33 cellular contexts compared by ENCODE assay signal in genomic region chr9:3773661-3774060, GRCh38.
"Had no signal": no experiment of that assay in that cellular context is flagged by ENCODE, and none has a peak within 500 bp of the region (broad histone marks: within the 10 kb centered on the region; RNA-seq: fewer than 3 reads in every experiment).

No MANE protein-coding gene starts in this region.

- ATAC-seq: activated CD4-positive, CD25-positive, alpha-beta regulatory T cell treated with anti-CD3 and anti-CD28 coated beads, Interleukin-2, amount 50 U/mL, for 24 hours; activated CD8-positive, alpha-beta memory T cell treated with anti-CD3 and anti-CD28 coated beads, Interleukin-2, amount 10 ng/mL, durations not matched to agents 7 days and 5 days; activated CD8-positive, alpha-beta T cell treated with anti-CD3 and anti-CD28 coated beads, Interleukin-2, amount 10 ng/mL, durations not matched to agents 7 days and 5 days; activated naive CD8-positive, alpha-beta T cell treated with anti-CD3 and anti-CD28 coated beads, Interleukin-2, amount 50 U/mL, for 24 hours; body of pancreas; gastroesophageal sphincter; heart right ventricle; T-helper 17 cell had no signal

- H3K4me1 ChIP-seq: adrenal gland, body of pancreas, esophagus squamous epithelium, gastroesophageal sphincter, heart right ventricle had no signal

- H3K27me3 ChIP-seq: adrenal gland, body of pancreas, cardiac muscle cell, esophagus squamous epithelium, gastroesophageal sphincter had no signal

- H3K4me3 ChIP-seq: adrenal gland, body of pancreas, cardiac muscle cell, esophagus squamous epithelium, gastroesophageal sphincter, heart right ventricle had no signal

- FAIRE-seq: colon, endometrium, endothelial cell of umbilical vein had no signal

- H3K9me3 ChIP-seq: adrenal gland, body of pancreas, esophagus squamous epithelium, gastroesophageal sphincter, heart right ventricle had no signal

- H3K36me3 ChIP-seq: adrenal gland, cardiac muscle cell, esophagus squamous epithelium, gastroesophageal sphincter, heart right ventricle, WERI-Rb-1 had no signal

- DNase-seq: activated B cell treated with CpG ODN at 0.5 μM for 24 hours; activated CD4-positive, alpha-beta memory T cell treated with anti-CD3 and anti-CD28 coated beads for 36 hours; activated CD4-positive, alpha-beta T cell treated with anti-CD3 and anti-CD28 coated beads, Interleukin-2, amount 10 ng/mL, durations not matched to agents 24 days and 14 days; activated CD8-positive, alpha-beta memory T cell treated with anti-CD3 and anti-CD28 coated beads, Interleukin-2, amount 10 ng/mL, durations not matched to agents 7 days and 5 days; activated CD8-positive, alpha-beta memory T cell treated with anti-CD3 and anti-CD28 coated beads, Interleukin-2, amount 50 U/mL, for 4 hours; activated CD8-positive, alpha-beta T cell treated with anti-CD3 and anti-CD28 coated beads, Interleukin-2, amount 10 ng/mL, durations not matched to agents 7 days and 5 days; activated effector memory CD4-positive, alpha-beta T cell treated with anti-CD3 and anti-CD28 coated beads, Interleukin-2, amount 50 U/mL, for 16 hours; activated naive CD4-positive, alpha-beta T cell treated with anti-CD3 and anti-CD28 coated beads for 36 hours; activated naive CD8-positive, alpha-beta T cell treated with anti-CD3 and anti-CD28 coated beads for 36 hours; activated naive CD8-positive, alpha-beta T cell treated with anti-CD3 and anti-CD28 coated beads, Interleukin-2, amount 50 U/mL, for 24 hours; activated T-cell treated with anti-CD3 and anti-CD28 coated beads, Interleukin-2, amount 50 U/mL, for 1 hour; activated T-cell treated with anti-CD3 and anti-CD28 coated beads, Interleukin-2, amount 50 U/mL, for 48 hours; adrenal gland; amygdala; aorta; body of pancreas; central memory CD4-positive, alpha-beta T cell; cortex of kidney; effector CD8-positive, alpha-beta T cell; esophagus squamous epithelium; foreskin melanocyte; heart right ventricle; T-helper 1 cell; T-helper 17 cell; T1000; WERI-Rb-1 had no signal

- H3K27ac ChIP-seq: adrenal gland, body of pancreas, cardiac muscle cell, epithelial cell of prostate, esophagus squamous epithelium, gastroesophageal sphincter, heart right ventricle, WERI-Rb-1 had no signal
